In the genomic region with DNA sequence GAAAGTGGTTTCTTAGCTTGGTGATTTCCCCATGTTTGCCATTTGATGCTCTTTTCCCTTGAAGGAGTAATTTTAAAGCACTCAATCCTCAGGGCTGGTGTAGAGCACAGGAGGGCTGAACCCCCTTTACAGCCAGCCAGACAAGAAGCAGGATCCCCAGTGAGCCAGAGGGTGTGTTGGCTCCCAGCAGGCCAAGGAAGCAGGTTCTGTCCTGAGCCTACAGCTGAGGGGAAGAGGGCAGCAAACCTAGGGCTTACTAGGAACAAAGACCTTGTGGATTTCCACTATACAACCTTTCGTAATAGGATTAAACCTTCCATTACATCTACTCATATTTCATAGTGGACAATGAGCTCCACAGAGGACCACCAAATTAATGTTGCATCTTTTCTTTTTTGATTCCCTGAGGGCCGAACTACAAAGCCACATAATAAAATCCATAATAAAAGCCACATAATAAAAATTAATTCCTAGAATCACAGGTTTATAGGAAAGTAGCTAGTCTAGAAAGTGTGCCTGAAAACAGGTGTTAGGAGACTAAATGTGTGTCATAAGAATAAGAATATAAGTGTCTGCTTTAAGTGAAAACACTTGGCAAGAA, we compare ENCODE assay signal across 28 cellular contexts.
"Had no signal": no experiment of that assay in that cellular context is flagged by ENCODE, and none has a peak within 500 bp of the region (broad histone marks: within the 10 kb centered on the region; RNA-seq: fewer than 3 reads in every experiment).

No MANE protein-coding gene starts in this region.

- H3K36me3 Mint-ChIP-seq: naive B cell; natural killer cell treated with Interleukin-12 subunit alpha and Interleukin-12 subunit beta and Interleukin-15 and Interleukin-18, amount 100 ng/mL, for 72 hours; stimulated activated memory B cell treated with anti-CD40 and anti-IgM and Interleukin-4, amounts not matched to agents 10 μg/mL and 1 μg/mL and 100 μg/mL, for 72 hours had no signal

- H3K9me3 ChIP-seq: esophagus squamous epithelium, heart right ventricle, left lung, mucosa of descending colon, prostate gland, right atrium auricular region, spleen, testis, tibial artery had no signal

- H3K4me1 ChIP-seq: esophagus squamous epithelium, heart right ventricle, left lung, prostate gland, right atrium auricular region, spleen, testis had no signal

- H3K4me3 ChIP-seq: coronary artery, esophagus squamous epithelium, heart right ventricle, left lung, mucosa of descending colon, prostate gland, right atrium auricular region, skin epidermis, spleen, testis, tibial artery had no signal

- ATAC-seq: heart right ventricle; left cardiac atrium; left lung; mucosa of descending colon; natural killer cell treated with Interleukin-12 subunit alpha and Interleukin-12 subunit beta and Interleukin-15 and Interleukin-18, amount 100 ng/mL, for 72 hours; stimulated activated memory B cell treated with anti-CD40 and anti-IgM and Interleukin-4, amounts not matched to agents 10 μg/mL and 1 μg/mL and 100 μg/mL, for 72 hours; stimulated activated naive CD8-positive, alpha-beta T cell treated with anti-CD3 and anti-CD28 coated beads, Interleukin-15, Interleukin-2, amounts not matched to agents 100 U/mL and 50 U/mL, for 24 hours had no signal

- H3K27me3 Mint-ChIP-seq: natural killer cell treated with Interleukin-12 subunit alpha and Interleukin-12 subunit beta and Interleukin-15 and Interleukin-18, amount 100 ng/mL, for 72 hours; stimulated activated memory B cell treated with anti-CD40 and anti-IgM and Interleukin-4, amounts not matched to agents 10 μg/mL and 1 μg/mL and 100 μg/mL, for 72 hours had no signal

- H3K4me1 Mint-ChIP-seq: naive B cell; neural crest cell; stimulated activated memory B cell treated with anti-CD40 and anti-IgM and Interleukin-4, amounts not matched to agents 10 μg/mL and 1 μg/mL and 100 μg/mL, for 72 hours had no signal

- H3K36me3 ChIP-seq: esophagus squamous epithelium, left lung, prostate gland, right atrium auricular region, tibial artery had no signal

- H3K4me3 Mint-ChIP-seq: mesothelial cell of epicardium; naive B cell; natural killer cell treated with Interleukin-12 subunit alpha and Interleukin-12 subunit beta and Interleukin-15 and Interleukin-18, amount 100 ng/mL, for 72 hours; neural crest cell; stimulated activated memory B cell treated with anti-CD40 and anti-IgM and Interleukin-4, amounts not matched to agents 10 μg/mL and 1 μg/mL and 100 μg/mL, for 72 hours; type B pancreatic cell had no signal

- H3K9me3 Mint-ChIP-seq: mesothelial cell of epicardium; neural crest cell; stimulated activated memory B cell treated with anti-CD40 and anti-IgM and Interleukin-4, amounts not matched to agents 10 μg/mL and 1 μg/mL and 100 μg/mL, for 72 hours; type B pancreatic cell had no signal

- H3K27ac ChIP-seq: coronary artery, esophagus squamous epithelium, heart right ventricle, left lung, prostate gland, right atrium auricular region, skin epidermis, spleen, testis, tibial artery had no signal

- DNase-seq: dermis blood vessel endothelial cell; effector memory CD4-positive, alpha-beta T cell; erythroblast; esophagus squamous epithelium; foreskin melanocyte; glutamatergic neuron; heart right ventricle; hippocampal formation; left cardiac atrium; left lung; mesenchymal stem cell; mucosa of descending colon; naive B cell; spleen; stimulated activated CD4-positive, alpha-beta T cell treated with anti-CD3 and anti-CD28 coated beads, Interleukin-4, amount 100 ng/mL, for 4 hours; stimulated activated naive CD8-positive, alpha-beta T cell treated with anti-CD3 and anti-CD28 coated beads, Interleukin-15, Interleukin-2, amounts not matched to agents 100 U/mL and 50 U/mL, for 24 hours; substantia nigra; testis; tibial artery had no signal

- H3K27me3 ChIP-seq: esophagus squamous epithelium, heart right ventricle, left lung, right atrium auricular region, spleen, testis, tibial artery had no signal

- H3K27ac Mint-ChIP-seq: mesothelial cell of epicardium; naive B cell; natural killer cell treated with Interleukin-12 subunit alpha and Interleukin-12 subunit beta and Interleukin-15 and Interleukin-18, amount 100 ng/mL, for 72 hours; stimulated activated memory B cell treated with anti-CD40 and anti-IgM and Interleukin-4, amounts not matched to agents 10 μg/mL and 1 μg/mL and 100 μg/mL, for 72 hours; type B pancreatic cell had no signal
